In genomic region chr1:228488107-228488817, GRCh38 we compare ENCODE assay signal across 8 cellular contexts. TPM values are rescaled to one million over a fixed set of nuclear protein-coding genes. Genes with fewer than 3 reads are reported as not detected.
DNase-seq lines count a peak whose midpoint lies in the region; ATAC-seq and TF ChIP-seq lines count a peak whose summit lies in the region.

No MANE protein-coding gene starts in this region.

- TF ChIP-seq POLR2A in spleen (IDR thresholded peaks at IDR 0.05) = no peak

- H3K4me1 ChIP-seq in spleen = peaks cover 19 to 67% (median 60%) of the 10 kb centered on the region in 6 donors

- no peaks in the 10 kb centered on the region for H3K27me3 ChIP-seq in spleen (replicated peaks in 1 of 7)

- H3K36me3 Mint-ChIP-seq in activated CD4-positive, alpha-beta T cell treated with anti-CD3 and anti-CD28 coated beads, Interleukin-2, amount 10 ng/mL, durations not matched to agents 7 days and 5 days (ENCODE audit: low read depth) = peaks cover 37% of the 10 kb centered on the region
- H3K36me3 Mint-ChIP-seq in T-cell (peaks cover 24% of the 10 kb centered on the region), glutamatergic neuron (ENCODE audit: unreplicated experiment) (peaks cover 5% of the 10 kb centered on the region)

- intact Hi-C loops in spleen (cut with DNase I; ENCODE audit: low total_unique reads) = loop anchor here (10.0 kb wide), 1 partner anchor 703 kb away; no protein-coding TSS in a partner anchor

- H3K4me3 ChIP-seq in spleen = peak overlapping the region; percentile 56 to 99 (median 90)

- POLR2A ChIA-PET in activated CD4-positive, alpha-beta T cell treated with anti-CD3 and anti-CD28 coated beads, Interleukin-2, amount 10 ng/mL, durations not matched to agents 7 days and 5 days (lab: Charles Lee) = no interaction called here
- POLR2A ChIA-PET in T-cell (lab: Charles Lee) = interaction anchor here in 1 of 2 donors (0.6 kb wide), 1 partner anchor 74 kb away, joined by 3 read pairs; no protein-coding TSS in a partner anchor

- no peaks in the 10 kb centered on the region for H3K27me3 Mint-ChIP-seq in activated CD4-positive, alpha-beta T cell treated with anti-CD3 and anti-CD28 coated beads, Interleukin-2, amount 10 ng/mL, durations not matched to agents 7 days and 5 days
- H3K27me3 Mint-ChIP-seq in T-cell = no peaks in the 10 kb centered on the region
- H3K27me3 Mint-ChIP-seq in glutamatergic neuron (ENCODE audit: unreplicated experiment) = peaks cover 5% of the 10 kb centered on the region

- ATAC-seq in T-cell (replicated peaks in 1 of 4) (no peak), HG03565 (IDR thresholded peaks at IDR 0.05; ENCODE audit: unreplicated experiment) (no peak)

- no peaks in the 10 kb centered on the region for H3K9me3 ChIP-seq in spleen

- 30 to 55% (median 50%) methylated on average over 15 to 18 of the region's 18 CpGs for WGBS in spleen, 5 donors

- TF ChIP-seq CTCF in glutamatergic neuron (IDR thresholded peaks at IDR 0.05; ENCODE audit: partially characterized antibody, unreplicated experiment) (no peak), spleen (IDR thresholded peaks at IDR 0.05 in 8 of 11, conservative IDR thresholded peaks at IDR 0.05 in 3 of 11) (no peak)

- no peak for DNase-seq in activated CD4-positive, alpha-beta T cell treated with anti-CD3 and anti-CD28 coated beads, Interleukin-2, amount 10 ng/mL, durations not matched to agents 7 days and 5 days
- no peak for DNase-seq in activated CD4-positive, alpha-beta T cell treated with anti-CD3 and anti-CD28 coated beads for 48 hours
- DNase-seq in T-cell = peak in 1 of 34 experiments; percentile 6
- no peak for DNase-seq in glutamatergic neuron
- DNase-seq in spleen = peak; percentile 82
- no peak for DNase-seq in cerebellar nuclear complex (lab: John Stamatoyannopoulos, UW)
- DNase-seq in stimulated activated naive CD4-positive, alpha-beta T cell treated with Interleukin-2 at 50 U/mL for 16 hours (lab: John Stamatoyannopoulos, UW) = no peak

- H3K36me3 ChIP-seq in spleen = peaks cover 4 to 39% (median 19%) of the 10 kb centered on the region in 6 donors

- peak overlapping the region; percentile 20 to 100 (median 98) for H3K27ac ChIP-seq in spleen

- H3K9me3 Mint-ChIP-seq in activated CD4-positive, alpha-beta T cell treated with anti-CD3 and anti-CD28 coated beads, Interleukin-2, amount 10 ng/mL, durations not matched to agents 7 days and 5 days = no peaks in the 10 kb centered on the region
- H3K9me3 Mint-ChIP-seq in T-cell = no peaks in the 10 kb centered on the region
- peaks cover 9% of the 10 kb centered on the region for H3K9me3 Mint-ChIP-seq in glutamatergic neuron (ENCODE audit: unreplicated experiment)

- peak overlapping the region; percentile 90 for H3K4me3 Mint-ChIP-seq in activated CD4-positive, alpha-beta T cell treated with anti-CD3 and anti-CD28 coated beads, Interleukin-2, amount 10 ng/mL, durations not matched to agents 7 days and 5 days
- H3K4me3 Mint-ChIP-seq in T-cell (peak overlapping the region; percentile 84 to 88 (median 84)), glutamatergic neuron (ENCODE audit: unreplicated experiment) (peak overlapping the region; percentile 88)

- H3K4me1 Mint-ChIP-seq in activated CD4-positive, alpha-beta T cell treated with anti-CD3 and anti-CD28 coated beads, Interleukin-2, amount 10 ng/mL, durations not matched to agents 7 days and 5 days = peaks cover 43% of the 10 kb centered on the region
- H3K4me1 Mint-ChIP-seq in T-cell (peaks cover 31 to 48% (median 44%) of the 10 kb centered on the region in 3 donors), glutamatergic neuron (ENCODE audit: low read depth, unreplicated experiment) (peaks cover 10% of the 10 kb centered on the region)

- peak overlapping the region; percentile 94 for H3K27ac Mint-ChIP-seq in activated CD4-positive, alpha-beta T cell treated with anti-CD3 and anti-CD28 coated beads, Interleukin-2, amount 10 ng/mL, durations not matched to agents 7 days and 5 days
- H3K27ac Mint-ChIP-seq in T-cell = peak overlapping the region; percentile 86 to 88
- peak overlapping the region; percentile 94 for H3K27ac Mint-ChIP-seq in glutamatergic neuron (ENCODE audit: unreplicated experiment)

- CTCF ChIA-PET in activated CD4-positive, alpha-beta T cell treated with anti-CD3 and anti-CD28 coated beads, Interleukin-2, amount 10 ng/mL, durations not matched to agents 7 days and 5 days (lab: Charles Lee) = interaction anchor here (0.6 to 1.8 kb wide), 5 partner anchors 12 to 1139 kb away, joined by 3 to 9 read pairs (median 4); no protein-coding TSS in a partner anchor
- CTCF ChIA-PET in T-cell (lab: Charles Lee) = interaction anchor here (0.6 to 0.7 kb wide), 3 partner anchors 31 to 1987 kb away, joined by 4 to 11 read pairs (median 7); no protein-coding TSS in a partner anchor

RNA-seq across cellular contexts. Expression of gene RNF187, which starts 1.1 kb away (rescaled TPM):
- total RNA-seq in activated CD4-positive, alpha-beta T cell treated with anti-CD3 and anti-CD28 coated beads, Interleukin-2, amount 10 ng/mL, durations not matched to agents 7 days and 5 days = 100 to 1,000 TPM; 110 to 132 TPM
- total RNA-seq in T-cell (100 to 1,000 TPM in 2 of 5 donors, 10 to 100 TPM in 3; 59.6 to 105 (median 94.9) TPM), glutamatergic neuron (ENCODE audit: unreplicated experiment) (201 TPM), spleen (100 to 1,000 TPM in 2 of 7 donors, 10 to 100 TPM in 5; 38.9 to 118 (median 83.8) TPM)
- polyA plus RNA-seq in spleen = 10 to 100 TPM; 21.4 to 44.9 (median 30.7) TPM
